ENCODE assay signal across 8 cellular contexts in genomic region chrX:41381685-41382084, GRCh38. TPM values are rescaled to one million over a fixed set of nuclear protein-coding genes. Genes with fewer than 3 reads are reported as not detected.
DNase-seq lines count a peak whose midpoint lies in the region; ATAC-seq, FAIRE-seq and TF ChIP-seq lines count a peak whose summit lies in the region.

No MANE protein-coding gene starts in this region.

- CTCF ChIA-PET in HCT116 (lab: Charles Lee) (no interaction called here), GM10248 (lab: Yijun Ruan, JAX) (no interaction called here)
- CTCF ChIA-PET in CD8-positive, alpha-beta memory T cell (lab: Charles Lee) = no interaction called here

- H3K9me2 ChIP-seq in HCT116 (ENCODE audit: insufficient read depth) = no peaks in the 10 kb centered on the region

- no TSS peak for BruUV-seq in HCT116 (replicated peaks; lab: Mats Ljungman, UMichigan)

- no peak for FAIRE-seq in GM12892 (lab: Jason Lieb, UNC)

- no peaks in the 10 kb centered on the region for H4K20me1 ChIP-seq in HCT116 (ENCODE audit: insufficient read depth)
- no peaks in the 10 kb centered on the region for H4K20me1 ChIP-seq in smooth muscle cell (ENCODE audit: low read depth)

- TF ChIP-seq CTCF in HCT116 (IDR thresholded peaks at IDR 0.05 in 2 of 3, conservative IDR thresholded peaks at IDR 0.05 in 1 of 3; ENCODE audit: borderline replicate concordance in 1 of 3, insufficient read depth in 1 of 3, low read depth in 2 of 3, low read length in 2 of 3) (no peak), glutamatergic neuron (IDR thresholded peaks at IDR 0.05; ENCODE audit: partially characterized antibody, unreplicated experiment) (no peak), smooth muscle cell (IDR thresholded peaks at IDR 0.05; ENCODE audit: borderline replicate concordance, insufficient read depth, poor library complexity, severe bottlenecking) (no peak), GM10248 (IDR thresholded peaks at IDR 0.05; ENCODE audit: control extremely low read depth, extremely low read depth, low read depth, missing control alignments) (no peak)

- 17% methylated on average over 5 of the region's 5 CpGs for WGBS in smooth muscle cell (ENCODE audit: low lambda C conversion rate)

- H3K4me1 Mint-ChIP-seq in glutamatergic neuron (ENCODE audit: low read depth, unreplicated experiment) = no peaks in the 10 kb centered on the region
- H3K4me1 Mint-ChIP-seq in CD8-positive, alpha-beta memory T cell = peaks cover 12 to 18% (median 15%) of the 10 kb centered on the region in 3 donors

- no peaks in the 10 kb centered on the region for H3K36me3 Mint-ChIP-seq in glutamatergic neuron (ENCODE audit: unreplicated experiment)
- H3K36me3 Mint-ChIP-seq in CD8-positive, alpha-beta memory T cell = no peaks in the 10 kb centered on the region

- H3K4me2 ChIP-seq in HCT116 (ENCODE audit: low read length) (peak overlapping the region; percentile 62), smooth muscle cell (no peak overlapping the region)

- no peak overlapping the region for H3K27ac Mint-ChIP-seq in glutamatergic neuron (ENCODE audit: unreplicated experiment)
- no peak overlapping the region for H3K27ac Mint-ChIP-seq in CD8-positive, alpha-beta memory T cell

- H3K4me3 ChIP-seq in HCT116 (replicated peaks in 1 of 2; ENCODE audit: low read depth in 1 of 2, low read length in 2 of 2) (no peak overlapping the region), smooth muscle cell (no peak overlapping the region)
- H3K4me3 ChIP-seq in CD8-positive, alpha-beta memory T cell (ENCODE audit: low read length) = no peak overlapping the region

- H2AFZ ChIP-seq in HCT116 (ENCODE audit: low read depth, low read length, poor library complexity, severe bottlenecking) (no peak overlapping the region), smooth muscle cell (ENCODE audit: low read depth) (no peak overlapping the region)

- H3K4me3 Mint-ChIP-seq in glutamatergic neuron (ENCODE audit: unreplicated experiment) = no peak overlapping the region
- H3K4me3 Mint-ChIP-seq in CD8-positive, alpha-beta memory T cell = no peak overlapping the region

- intact Hi-C loops in HCT116 (cut with micrococcal nuclease) = loop anchor here (5.0 kb wide), 1 partner anchor 49 kb away; the partner anchor contains the start of gene DDX3X

- peaks cover 16 to 31% of the 10 kb centered on the region in 2 experiments for H3K4me1 ChIP-seq in HCT116 (ENCODE audit: control insufficient read depth in 1 of 2, insufficient read depth in 2 of 2, low read length in 2 of 2)
- no peaks in the 10 kb centered on the region for H3K4me1 ChIP-seq in smooth muscle cell (ENCODE audit: low read depth)
- H3K4me1 ChIP-seq in CD8-positive, alpha-beta memory T cell (ENCODE audit: insufficient read depth, low read length) = peaks cover 9% of the 10 kb centered on the region

- RAD21 ChIA-PET in HCT116 (lab: Charles Lee; ENCODE audit: low non-redundant PET in 1 of 2, low total read pairs in 2 of 2, uncharacterized antibody in 2 of 2, unreplicated experiment in 2 of 2) = interaction anchor here in 1 of 2 experiments (0.7 kb wide), 1 partner anchor 34 kb away, joined by 4 read pairs; no protein-coding TSS in a partner anchor

- no peak for TF ChIP-seq POLR2A in HCT116 (IDR thresholded peaks at IDR 0.05; ENCODE audit: borderline replicate concordance, extremely low read depth, insufficient read depth, insufficient read length)
- no peak for TF ChIP-seq POLR2A in GM12892 (IDR thresholded peaks at IDR 0.05; ENCODE audit: low read depth, low read length)

- H3K36me3 ChIP-seq in HCT116 (ENCODE audit: control insufficient read depth in 1 of 2, insufficient read depth in 2 of 2, low read length in 2 of 2) = no peaks in the 10 kb centered on the region
- no peaks in the 10 kb centered on the region for H3K36me3 ChIP-seq in smooth muscle cell (ENCODE audit: low read depth)
- H3K36me3 ChIP-seq in CD8-positive, alpha-beta memory T cell (ENCODE audit: insufficient read depth, low read length) = no peaks in the 10 kb centered on the region

- POLR2A ChIA-PET in HCT116 (lab: Charles Lee) (no interaction called here), GM10248 (lab: Yijun Ruan, JAX) (no interaction called here)
- POLR2A ChIA-PET in CD8-positive, alpha-beta memory T cell (lab: Charles Lee) = no interaction called here

- H3K9ac ChIP-seq in HCT116 (ENCODE audit: low read length) (peak overlapping the region; percentile 43; the same call in 1 of the 2 replicates), smooth muscle cell (ENCODE audit: low read depth) (no peak overlapping the region)

- H3F3A ChIP-seq in smooth muscle cell (ENCODE audit: low read depth) = no peaks in the 10 kb centered on the region

- no peaks in the 10 kb centered on the region for H3K9me3 Mint-ChIP-seq in glutamatergic neuron (ENCODE audit: unreplicated experiment)
- no peaks in the 10 kb centered on the region for H3K9me3 Mint-ChIP-seq in CD8-positive, alpha-beta memory T cell

- H3K27me3 Mint-ChIP-seq in glutamatergic neuron (ENCODE audit: unreplicated experiment) = no peaks in the 10 kb centered on the region
- H3K27me3 Mint-ChIP-seq in CD8-positive, alpha-beta memory T cell = no peaks in the 10 kb centered on the region

- H3K27me3 ChIP-seq in HCT116 (ENCODE audit: insufficient read depth, low read length) (no peaks in the 10 kb centered on the region), smooth muscle cell (ENCODE audit: low read depth) (no peaks in the 10 kb centered on the region)
- H3K27me3 ChIP-seq in CD8-positive, alpha-beta memory T cell (ENCODE audit: insufficient read depth, low read length, poor library complexity, severe bottlenecking) = no peaks in the 10 kb centered on the region

- H3K79me2 ChIP-seq in HCT116 (ENCODE audit: insufficient read depth, low read length) = no peaks in the 10 kb centered on the region
- no peaks in the 10 kb centered on the region for H3K79me2 ChIP-seq in smooth muscle cell (ENCODE audit: low read depth)

- ATAC-seq in HCT116 = peak; percentile 80

- no peak for TF ChIP-seq RAD21 in HCT116 (IDR thresholded peaks at IDR 0.05; ENCODE audit: low read depth)

- DNase-seq in HCT116 (ENCODE audit: low read depth, low spot score) = peak; percentile 56
- peak; percentile 1 to 20 for DNase-seq in SW 1271 (lab: John Stamatoyannopoulos, UW)
- DNase-seq in glutamatergic neuron = peak; percentile 22
- DNase-seq in smooth muscle cell (lab: John Stamatoyannopoulos, UW; ENCODE audit: unreplicated experiment) = no peak
- DNase-seq in GM12892 (ENCODE audit: insufficient read length) = no peak
- no peak for DNase-seq in NCI-H2081 (lab: John Stamatoyannopoulos, UW)
- no peak for DNase-seq in CD8-positive, alpha-beta memory T cell
- DNase-seq in GM10248 (ENCODE audit: extremely low spot score) = no peak

- H3K9me3 ChIP-seq in HCT116 (ENCODE audit: control insufficient read depth in 1 of 2, insufficient read depth in 1 of 2, low read depth in 1 of 2, low read length in 2 of 2) (no peaks in the 10 kb centered on the region), smooth muscle cell (replicated peaks; ENCODE audit: low read depth) (no peaks in the 10 kb centered on the region)
- no peaks in the 10 kb centered on the region for H3K9me3 ChIP-seq in CD8-positive, alpha-beta memory T cell (ENCODE audit: low read length)

- H3K27ac ChIP-seq in HCT116 (ENCODE audit: low read depth, low read length) = peak overlapping the region; percentile 56
- H3K27ac ChIP-seq in smooth muscle cell (ENCODE audit: low read depth) = peak overlapping the region; percentile 60
- no peak overlapping the region for H3K27ac ChIP-seq in CD8-positive, alpha-beta memory T cell (ENCODE audit: low read depth, low read length)

TF ChIP-seq in HCT116, 20 proteins besides CTCF, POLR2A, EP300 and RAD21:
- TF ChIP-seq POLR2AphosphoS5 (IDR thresholded peaks at IDR 0.05; ENCODE audit: low read depth, low read length) (peak; percentile 12; the same call in 1 of the 2 replicates), TCF7L2 (IDR thresholded peaks at IDR 0.05; ENCODE audit: borderline replicate concordance, extremely low read depth, insufficient read depth, insufficient read length) (peak; percentile 35), REST (IDR thresholded peaks at IDR 0.05; ENCODE audit: low read depth) (no peak)

RNA-seq across cellular contexts. Expression of gene DDX3X, which starts 47.7 kb away (rescaled TPM):
- total RNA-seq in HCT116 (2021; ENCODE audit: unreplicated experiment) = 253 TPM
- polyA plus RNA-seq in HCT116 (2012) = 114 and 120 TPM in 2 replicates
- 208 TPM for total RNA-seq in glutamatergic neuron (ENCODE audit: unreplicated experiment)
- 241 and 245 TPM in 2 replicates for total RNA-seq in smooth muscle cell
- 104 and 124 TPM in 2 replicates for polyA plus RNA-seq in smooth muscle cell
- 141 TPM for polyA plus RNA-seq in GM12892 (2012; ENCODE audit: missing spikeins)
- total RNA-seq in CD8-positive, alpha-beta memory T cell = 100 to 1,000 TPM; 354 to 357 TPM
- polyA plus RNA-seq in CD8-positive, alpha-beta memory T cell = 240 TPM

Comparison
In these comparisons a context has a peak if more than half of its experiments do, and no peak if none do; other contexts are left out.
1. DNase-seq: peak in HCT116 (single experiment), SW 1271 (2 of 2) and glutamatergic neuron (single experiment); none in smooth muscle cell (single experiment), GM12892 (single experiment), NCI-H2081 (0 of 2), CD8-positive, alpha-beta memory T cell (0 of 5) and GM10248 (single experiment).